In the genomic region with DNA sequence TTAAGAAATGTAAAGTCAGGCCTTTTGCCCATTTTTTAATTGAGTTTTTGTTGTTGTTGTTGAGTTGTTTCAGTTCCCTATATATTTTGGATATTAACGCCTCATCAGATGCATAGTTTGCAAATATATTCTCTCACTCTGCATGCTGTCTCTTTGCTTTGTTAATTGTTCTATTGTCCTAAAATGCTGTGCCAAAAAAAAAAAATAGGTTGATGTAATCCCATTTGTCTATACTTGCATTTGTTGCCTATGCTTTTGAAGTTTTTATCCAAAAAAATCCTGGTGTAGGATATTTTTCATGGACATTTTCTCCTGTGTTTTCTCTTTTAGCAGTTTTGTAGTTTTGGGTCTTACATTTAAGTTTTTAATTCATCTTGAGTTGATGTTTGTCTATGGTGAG, we compare ENCODE assay signal across 5 cellular contexts.
"Had no signal": no experiment of that assay in that cellular context is flagged by ENCODE, and none has a peak within 500 bp of the region (broad histone marks: within the 10 kb centered on the region; RNA-seq: fewer than 3 reads in every experiment).

No MANE protein-coding gene starts in this region.

- H3K4me1 Mint-ChIP-seq: IgD-negative memory B cell had no signal

- H3K4me3 Mint-ChIP-seq: IgD-negative memory B cell had no signal

- DNase-seq: IMR-90, KBM-7 had no signal

- ATAC-seq: HepG2, K562 had no signal

- H3K9me3 Mint-ChIP-seq: IgD-negative memory B cell had no signal

- H3K36me3 Mint-ChIP-seq: IgD-negative memory B cell had no signal
